In genomic region chr17:72338847-72339790, GRCh38 we compare ENCODE assay signal across 1 cellular context.
TF ChIP-seq lines count a peak whose summit lies in the region.

No MANE protein-coding gene starts in this region.

TF ChIP-seq in HEK293, 187 proteins besides CTCF, POLR2A, EP300 and RAD21 (continued from another document and continues in another):
- peak; percentile 51; the same call in 1 of the 2 replicates for TF ChIP-seq PRDM6 (tag by site-specific recombination; IDR thresholded peaks at IDR 0.05)
- TF ChIP-seq ZBTB49 (tag by site-specific recombination; IDR thresholded peaks at IDR 0.05; ENCODE audit: low read depth), result no peak
- no peak for TF ChIP-seq HIC1 (tag by site-specific recombination; IDR thresholded peaks at IDR 0.05)
- no peak for TF ChIP-seq ZNF398 (tag by site-specific recombination; IDR thresholded peaks at IDR 0.05)
- TF ChIP-seq SALL2 (tag by site-specific recombination; IDR thresholded peaks at IDR 0.05; ENCODE audit: borderline replicate concordance), result no peak
- peak; percentile 71 for TF ChIP-seq OSR2 (tag by site-specific recombination; IDR thresholded peaks at IDR 0.05)
- no peak for TF ChIP-seq ZNF623 (tag by site-specific recombination; IDR thresholded peaks at IDR 0.05)
- TF ChIP-seq ZNF155 (tag by site-specific recombination; IDR thresholded peaks at IDR 0.05), result no peak
- no peak for TF ChIP-seq MYNN (tag by site-specific recombination; IDR thresholded peaks at IDR 0.05; ENCODE audit: borderline replicate concordance)
- no peak for TF ChIP-seq KLF1 (tag by site-specific recombination; IDR thresholded peaks at IDR 0.05)
- TF ChIP-seq ZNF221 (tag by site-specific recombination; IDR thresholded peaks at IDR 0.05; ENCODE audit: borderline replicate concordance), result no peak
- TF ChIP-seq ZNF777 (tag by site-specific recombination; IDR thresholded peaks at IDR 0.05; ENCODE audit: borderline replicate concordance), result no peak
- TF ChIP-seq ZNF140 (tag by site-specific recombination; IDR thresholded peaks at IDR 0.05), result no peak
- TF ChIP-seq ZNF133 (tag by site-specific recombination; IDR thresholded peaks at IDR 0.05), result no peak
- no peak for TF ChIP-seq ZNF548 (tag by site-specific recombination; IDR thresholded peaks at IDR 0.05)
- TF ChIP-seq ZNF132 (tag by site-specific recombination; IDR thresholded peaks at IDR 0.05; ENCODE audit: borderline replicate concordance), result no peak
- no peak for TF ChIP-seq ZNF785 (tag by site-specific recombination; IDR thresholded peaks at IDR 0.05)
- TF ChIP-seq ZNF146 (tag by site-specific recombination; IDR thresholded peaks at IDR 0.05), result no peak
- no peak for TF ChIP-seq ZNF514 (tag by site-specific recombination; IDR thresholded peaks at IDR 0.05)
- TF ChIP-seq ZNF629 (tag by site-specific recombination; IDR thresholded peaks at IDR 0.05), result peak; percentile 82
- TF ChIP-seq GLIS2 (tag by site-specific recombination; IDR thresholded peaks at IDR 0.05), result no peak
- TF ChIP-seq PRDM2 (tag by site-specific recombination; IDR thresholded peaks at IDR 0.05; ENCODE audit: borderline replicate concordance), result no peak
- no peak for TF ChIP-seq ZNF596 (tag by site-specific recombination; IDR thresholded peaks at IDR 0.05)
- no peak for TF ChIP-seq ZSCAN16 (tag by site-specific recombination; IDR thresholded peaks at IDR 0.05)
- TF ChIP-seq ZFHX2 (tag by site-specific recombination; conservative IDR thresholded peaks at IDR 0.05), result no peak
- TF ChIP-seq ZNF488 (tag by site-specific recombination; IDR thresholded peaks at IDR 0.05), result no peak
- no peak for TF ChIP-seq GFI1B (tag by site-specific recombination; IDR thresholded peaks at IDR 0.05)
- TF ChIP-seq ZNF169 (tag by site-specific recombination; IDR thresholded peaks at IDR 0.05), result no peak
- no peak for TF ChIP-seq ZNF148 (tag by site-specific recombination; IDR thresholded peaks at IDR 0.05; ENCODE audit: borderline replicate concordance)
- TF ChIP-seq ZIC2 (tag by site-specific recombination; IDR thresholded peaks at IDR 0.05), result 0 out of 2 replicates have a peak, but pooled peaks have one; percentile 13
- no peak for TF ChIP-seq ZNF157 (tag by site-specific recombination; IDR thresholded peaks at IDR 0.05)
- no peak for TF ChIP-seq ZNF391 (tag by site-specific recombination; IDR thresholded peaks at IDR 0.05; ENCODE audit: borderline replicate concordance, low read depth)
- TF ChIP-seq ZNF416 (tag by site-specific recombination; IDR thresholded peaks at IDR 0.05), result no peak
- TF ChIP-seq ZNF518A (tag by site-specific recombination; conservative IDR thresholded peaks at IDR 0.05; ENCODE audit: low read depth), result no peak
